In the genomic region with DNA sequence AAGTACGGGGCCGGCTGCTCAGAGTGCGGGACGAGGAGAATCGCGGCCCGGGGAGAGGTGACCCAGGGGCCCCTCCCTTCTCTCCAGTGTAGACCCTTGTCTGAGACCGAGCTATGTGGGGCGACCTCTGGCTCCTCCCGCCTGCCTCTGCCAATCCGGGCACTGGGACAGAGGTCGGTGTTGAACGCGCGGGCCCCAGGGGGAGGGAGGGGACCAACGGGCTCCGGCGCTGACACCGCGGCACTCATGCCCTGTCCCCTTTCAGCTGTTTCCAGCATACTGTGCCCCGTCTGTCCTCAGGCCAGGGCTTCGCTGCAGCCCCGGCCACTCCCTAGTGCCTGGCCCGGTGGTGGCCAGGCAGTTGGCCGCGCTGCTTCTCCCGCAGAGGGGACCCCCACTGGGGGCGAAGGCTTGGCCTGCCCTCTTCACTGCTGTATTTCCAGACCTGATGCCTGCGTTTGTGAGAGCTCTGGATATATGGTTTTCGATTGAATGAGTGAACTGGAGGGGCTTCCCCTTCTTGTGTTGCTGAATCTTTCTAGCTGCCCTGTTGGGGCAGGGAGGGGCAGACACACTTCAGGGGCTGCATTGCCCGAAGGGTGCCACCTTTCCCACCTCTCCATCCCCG, we compare ENCODE assay signal across 1 cellular context.
TF ChIP-seq lines count a peak whose summit lies in the region.

No MANE protein-coding gene starts in this region.

TF ChIP-seq in IMR-90, 13 proteins besides CTCF, POLR2A, EP300 and RAD21 (continued from another document):
- TF ChIP-seq NFE2L2 (IDR thresholded peaks at IDR 0.05; ENCODE audit: low read depth, low read length) (no peak), CHD1 (IDR thresholded peaks at IDR 0.05; ENCODE audit: low read depth, low read length) (no peak)
